In the genomic region with DNA sequence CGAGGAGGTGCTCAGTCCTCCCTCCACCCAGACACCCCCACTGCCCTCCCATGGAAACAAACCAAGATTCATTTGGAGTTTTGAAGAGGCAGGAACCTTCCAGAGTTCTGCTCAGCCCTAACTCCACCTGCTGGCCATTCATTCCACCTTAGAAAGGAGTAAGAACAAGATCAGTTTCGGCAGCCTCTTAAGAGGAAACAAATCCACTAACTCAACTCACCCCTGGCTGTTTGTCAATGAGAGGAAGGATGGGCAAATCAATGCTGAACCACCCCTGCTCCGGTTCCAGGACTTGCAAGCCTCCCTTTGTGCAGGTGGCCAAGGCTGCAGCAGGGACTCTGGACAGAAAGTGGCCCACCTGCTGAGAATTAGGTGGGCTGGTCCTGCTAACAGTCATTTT, we compare ENCODE assay signal across 14 cellular contexts. TPM values are rescaled to one million over a fixed set of nuclear protein-coding genes. Genes with fewer than 3 reads are reported as not detected.
DNase-seq lines count a peak whose midpoint lies in the region; ATAC-seq and TF ChIP-seq lines count a peak whose summit lies in the region.
"Had no signal": no experiment of that assay in that cellular context is flagged by ENCODE, and none has a peak within 500 bp of the region (broad histone marks: within the 10 kb centered on the region; RNA-seq: fewer than 3 reads in every experiment).

No MANE protein-coding gene starts in this region.

- BruUV-seq in MCF 10A (replicated peaks; lab: Mats Ljungman, UMichigan) (no TSS peak), Panc1 (replicated peaks; lab: Mats Ljungman, UMichigan) (no TSS peak)

- no peak for TF ChIP-seq POLR2A in breast epithelium (IDR thresholded peaks at IDR 0.05)

- no peaks in the 10 kb centered on the region for H3K4me1 Mint-ChIP-seq in MCF 10A (ENCODE audit: insufficient read depth, unreplicated experiment)
- no peaks in the 10 kb centered on the region for H3K4me1 Mint-ChIP-seq in activated naive CD4-positive, alpha-beta T cell treated with anti-CD3 and anti-CD28 coated beads, Interleukin-2, amount 10 ng/mL, durations not matched to agents 7 days and 5 days

- in situ Hi-C loops in Panc1 (cut with HindIII; ENCODE audit: low pct_unique_long_range_greater_than_20kb, low sequenced_read_pairs) = no loop called here

- H3K27ac ChIP-seq in breast epithelium (no peak overlapping the region), Panc1 (ENCODE audit: low read length) (no peak overlapping the region), foreskin keratinocyte (no peak overlapping the region), tibial artery (peak overlapping the region; percentile 5 to 77)
- H3K27ac ChIP-seq: SJSA1, thyroid gland had no signal

- H3K27me3 ChIP-seq in breast epithelium (no peaks in the 10 kb centered on the region), Panc1 (ENCODE audit: control insufficient read depth, insufficient read depth, low read length) (no peaks in the 10 kb centered on the region), foreskin keratinocyte (peaks cover 11% of the 10 kb centered on the region), tibial artery (no peaks in the 10 kb centered on the region)
- H3K27me3 ChIP-seq: SJSA1, thyroid gland had no signal

- H3K9me3 Mint-ChIP-seq in MCF 10A (ENCODE audit: unreplicated experiment) = no peaks in the 10 kb centered on the region
- no peaks in the 10 kb centered on the region for H3K9me3 Mint-ChIP-seq in activated naive CD4-positive, alpha-beta T cell treated with anti-CD3 and anti-CD28 coated beads, Interleukin-2, amount 10 ng/mL, durations not matched to agents 7 days and 5 days

- H3K27me3 Mint-ChIP-seq in MCF 10A (ENCODE audit: insufficient read depth, unreplicated experiment) = no peaks in the 10 kb centered on the region
- H3K27me3 Mint-ChIP-seq in activated naive CD4-positive, alpha-beta T cell treated with anti-CD3 and anti-CD28 coated beads, Interleukin-2, amount 10 ng/mL, durations not matched to agents 7 days and 5 days = peaks cover 34% of the 10 kb centered on the region

- no peak overlapping the region for H3K27ac Mint-ChIP-seq in MCF 10A (ENCODE audit: low read depth, unreplicated experiment)
- no peak overlapping the region for H3K27ac Mint-ChIP-seq in activated naive CD4-positive, alpha-beta T cell treated with anti-CD3 and anti-CD28 coated beads, Interleukin-2, amount 10 ng/mL, durations not matched to agents 7 days and 5 days

- no peaks in the 10 kb centered on the region for H3K36me3 ChIP-seq in breast epithelium
- H3K36me3 ChIP-seq in Panc1 (ENCODE audit: control insufficient read depth, insufficient read depth, low read length) = no peaks in the 10 kb centered on the region
- no peaks in the 10 kb centered on the region for H3K36me3 ChIP-seq in tibial artery
- H3K36me3 ChIP-seq: SJSA1, thyroid gland had no signal

- H3K4me3 Mint-ChIP-seq in MCF 10A (ENCODE audit: unreplicated experiment) = no peak overlapping the region
- no peak overlapping the region for H3K4me3 Mint-ChIP-seq in activated naive CD4-positive, alpha-beta T cell treated with anti-CD3 and anti-CD28 coated beads, Interleukin-2, amount 10 ng/mL, durations not matched to agents 7 days and 5 days

- H3K4me3 ChIP-seq in breast epithelium (no peak overlapping the region), Panc1 (ENCODE audit: low read depth in 2 of 2, low read length in 2 of 2) (no peak overlapping the region), tibial artery (no peak overlapping the region)
- H3K4me3 ChIP-seq: SJSA1, thyroid gland had no signal

- H3K9me3 ChIP-seq in breast epithelium (no peaks in the 10 kb centered on the region), Panc1 (ENCODE audit: control insufficient read depth, insufficient read depth, low read depth, low read length) (no peaks in the 10 kb centered on the region), tibial artery (no peaks in the 10 kb centered on the region)
- H3K9me3 ChIP-seq: SJSA1, thyroid gland had no signal

- ATAC-seq in Panc1 = peak; percentile 56; the same call in 1 of the 2 replicates
- ATAC-seq in foreskin keratinocyte = peak; percentile 43
- ATAC-seq in HG03097 (IDR thresholded peaks at IDR 0.05; ENCODE audit: low FRiP score, unreplicated experiment) = no peak

- TF ChIP-seq CTCF in MCF 10A (IDR thresholded peaks at IDR 0.05; ENCODE audit: unreplicated experiment) = peak; percentile 24
- TF ChIP-seq CTCF in breast epithelium (IDR thresholded peaks at IDR 0.05) = no peak
- 0 out of 2 replicates have a peak, but pooled peaks have one; percentile 42 for TF ChIP-seq CTCF in Panc1 (IDR thresholded peaks at IDR 0.05)
- TF ChIP-seq CTCF in foreskin keratinocyte (conservative IDR thresholded peaks at IDR 0.05) = peak; percentile 60
- TF ChIP-seq CTCF in tibial artery (IDR thresholded peaks at IDR 0.05) = peak; percentile 15 to 21

- no peaks in the 10 kb centered on the region for H3K4me1 ChIP-seq in breast epithelium
- H3K4me1 ChIP-seq in Panc1 (ENCODE audit: control insufficient read depth, insufficient read depth, low read length) = no peaks in the 10 kb centered on the region
- no peaks in the 10 kb centered on the region for H3K4me1 ChIP-seq in foreskin keratinocyte
- H3K4me1 ChIP-seq in tibial artery = peaks cover 0 to 85% (median 36%) of the 10 kb centered on the region in 4 donors

- DNase-seq in MCF 10A (ENCODE audit: unreplicated experiment) (peak; percentile 26), breast epithelium (ENCODE audit: low spot score in 2 of 2) (no peak), Panc1 (ENCODE audit: low read depth, low spot score) (no peak), foreskin keratinocyte (peak in 1 of 2 donors; percentile 14), tibial artery (no peak), C1 segment of cervical spinal cord (lab: John Stamatoyannopoulos, UW) (no peak)
- no peak for DNase-seq in activated naive CD4-positive, alpha-beta T cell treated with anti-CD3 and anti-CD28 coated beads, Interleukin-2, amount 10 ng/mL, durations not matched to agents 7 days and 5 days
- DNase-seq: activated CD8-positive, alpha-beta memory T cell treated with anti-CD3 and anti-CD28 coated beads for 24 hours; kidney; NCI-H2029 treated with DMSO at 0.1 percent for 48 hours; posterior cingulate gyrus had no signal

- intact Hi-C loops in MCF 10A (cut with micrococcal nuclease) (no loop called here), breast epithelium (cut with DNase I; ENCODE audit: low total_unique reads) (no loop called here), Panc1 (cut with micrococcal nuclease; ENCODE audit: unreplicated experiment) (no loop called here), tibial artery (cut with DNase I; ENCODE audit: low total_unique reads) (no loop called here)

- POLR2A ChIA-PET in MCF 10A (lab: Yijun Ruan, JAX) (no interaction called here), Panc1 (lab: Charles Lee) (no interaction called here)

- H3K36me3 Mint-ChIP-seq in MCF 10A (ENCODE audit: insufficient read depth, unreplicated experiment) = no peaks in the 10 kb centered on the region
- no peaks in the 10 kb centered on the region for H3K36me3 Mint-ChIP-seq in activated naive CD4-positive, alpha-beta T cell treated with anti-CD3 and anti-CD28 coated beads, Interleukin-2, amount 10 ng/mL, durations not matched to agents 7 days and 5 days

- CTCF ChIA-PET in MCF 10A (lab: Yijun Ruan, JAX) (no interaction called here), Panc1 (lab: Charles Lee) (no interaction called here)
- CTCF ChIA-PET in activated naive CD4-positive, alpha-beta T cell treated with anti-CD3 and anti-CD28 coated beads, Interleukin-2, amount 10 ng/mL, durations not matched to agents 7 days and 5 days (lab: Charles Lee) = no interaction called here

RNA-seq across cellular contexts. Expression of gene CCDC3, which starts 26.2 kb away (rescaled TPM):
- total RNA-seq in MCF 10A (2022) (0.10 TPM in 1 of 2 replicates, not detected in the other), breast epithelium (10 to 100 TPM in 1 of 3 donors, 1 to 10 TPM in 2; 8.2 to 13.0 (median 9.8) TPM), Panc1 (2021; ENCODE audit: unreplicated experiment) (0.10 TPM), foreskin keratinocyte (0.20 and 0.32 TPM in 2 replicates)
- polyA plus RNA-seq in Panc1 (2012; ENCODE audit: insufficient read length) = not detected
- polyA plus RNA-seq in foreskin keratinocyte = 0.21 and 0.51 TPM in 2 replicates

Comparison
In these comparisons a context has a peak if more than half of its experiments do, and no peak if none do; other contexts are left out.
1. CTCF ChIP-seq: peak in MCF 10A (single experiment), Panc1 (single experiment), foreskin keratinocyte (single experiment) and tibial artery (2 of 2); none in breast epithelium (0 of 3).
2. H3K27ac ChIP-seq: peak in tibial artery (2 of 2); none in breast epithelium (0 of 2), Panc1 (single experiment) and foreskin keratinocyte (single experiment).